23 cellular contexts compared by ENCODE assay signal in the genomic region with DNA sequence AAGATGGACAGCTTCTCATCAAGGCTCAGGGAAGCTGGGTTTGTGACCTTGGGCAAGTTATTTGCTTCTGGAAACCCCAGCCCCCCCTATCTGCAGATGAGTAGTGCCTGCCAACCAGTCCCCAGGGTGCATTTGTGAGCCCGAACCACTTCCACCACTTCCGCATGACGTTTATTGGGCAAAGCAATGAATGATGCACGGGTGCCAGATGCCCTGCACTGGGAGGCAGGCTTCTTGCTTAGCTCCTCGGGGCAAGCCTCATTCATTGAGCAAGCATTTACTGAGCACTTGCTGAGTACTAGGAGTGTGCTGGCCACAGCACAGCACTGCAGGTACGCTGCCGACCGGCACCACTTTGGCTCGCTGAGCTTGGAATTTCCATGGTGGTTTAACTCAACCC.
A peak's percentile ranks its signal among the peaks of the same experiment; 100 is the strongest.
DNase-seq lines count a peak whose midpoint lies in the region; ATAC-seq and TF ChIP-seq lines count a peak whose summit lies in the region.
"Had no signal": no experiment of that assay in that cellular context is flagged by ENCODE, and none has a peak within 500 bp of the region (broad histone marks: within the 10 kb centered on the region; RNA-seq: fewer than 3 reads in every experiment).

No MANE protein-coding gene starts in this region.

- H3K9me3 Mint-ChIP-seq in activated naive CD8-positive, alpha-beta T cell treated with anti-CD3 and anti-CD28 coated beads, Interleukin-2, amount 50 U/mL, for 24 hours: no peaks in the 10 kb centered on the region
- no peaks in the 10 kb centered on the region for H3K9me3 Mint-ChIP-seq in activated naive CD8-positive, alpha-beta T cell treated with anti-CD3 and anti-CD28 coated beads for 36 hours
- H3K9me3 Mint-ChIP-seq in stimulated activated effector memory CD8-positive, alpha-beta T cell treated with anti-CD3 and anti-CD28 coated beads, Interleukin-12 subunit alpha, Interleukin-12 subunit beta, amount 100 ng/mL, for 72 hours: no peaks in the 10 kb centered on the region
- H3K9me3 Mint-ChIP-seq: activated CD4-positive, alpha-beta T cell treated with anti-CD3 and anti-CD28 coated beads, Interleukin-2, amount 10 ng/mL, durations not matched to agents 24 days and 14 days had no signal

- no peaks in the 10 kb centered on the region for H3K4me1 Mint-ChIP-seq in activated naive CD8-positive, alpha-beta T cell treated with anti-CD3 and anti-CD28 coated beads, Interleukin-2, amount 50 U/mL, for 24 hours
- no peaks in the 10 kb centered on the region for H3K4me1 Mint-ChIP-seq in activated naive CD8-positive, alpha-beta T cell treated with anti-CD3 and anti-CD28 coated beads for 36 hours
- H3K4me1 Mint-ChIP-seq in stimulated activated effector memory CD8-positive, alpha-beta T cell treated with anti-CD3 and anti-CD28 coated beads, Interleukin-12 subunit alpha, Interleukin-12 subunit beta, amount 100 ng/mL, for 72 hours: no peaks in the 10 kb centered on the region
- H3K4me1 Mint-ChIP-seq: activated CD4-positive, alpha-beta T cell treated with anti-CD3 and anti-CD28 coated beads, Interleukin-2, amount 10 ng/mL, durations not matched to agents 24 days and 14 days had no signal

- H3K4me3 ChIP-seq in SK-N-MC: peak overlapping the region; percentile 75
- H3K4me3 ChIP-seq: ascending aorta, hepatocyte, lower lobe of right lung, pancreas, Peyer's patch, sigmoid colon, uterus had no signal

- no peaks in the 10 kb centered on the region for H3K36me3 ChIP-seq in SK-N-MC (ENCODE audit: insufficient read depth, low read length)
- H3K36me3 ChIP-seq: ascending aorta, lower lobe of right lung, pancreas, Peyer's patch, sigmoid colon, uterus had no signal

- H3K4me3 Mint-ChIP-seq in activated naive CD8-positive, alpha-beta T cell treated with anti-CD3 and anti-CD28 coated beads, Interleukin-2, amount 50 U/mL, for 24 hours: no peak overlapping the region
- H3K4me3 Mint-ChIP-seq in activated naive CD8-positive, alpha-beta T cell treated with anti-CD3 and anti-CD28 coated beads for 36 hours: no peak overlapping the region
- H3K4me3 Mint-ChIP-seq in stimulated activated effector memory CD8-positive, alpha-beta T cell treated with anti-CD3 and anti-CD28 coated beads, Interleukin-12 subunit alpha, Interleukin-12 subunit beta, amount 100 ng/mL, for 72 hours: no peak overlapping the region
- H3K4me3 Mint-ChIP-seq: activated CD4-positive, alpha-beta T cell treated with anti-CD3 and anti-CD28 coated beads, Interleukin-2, amount 10 ng/mL, durations not matched to agents 24 days and 14 days had no signal

- H3K9ac ChIP-seq in SK-N-MC (ENCODE audit: insufficient read length): no peak overlapping the region

- H3K27me3 Mint-ChIP-seq in activated naive CD8-positive, alpha-beta T cell treated with anti-CD3 and anti-CD28 coated beads, Interleukin-2, amount 50 U/mL, for 24 hours: peaks cover 19% of the 10 kb centered on the region
- peaks cover 15% of the 10 kb centered on the region for H3K27me3 Mint-ChIP-seq in activated naive CD8-positive, alpha-beta T cell treated with anti-CD3 and anti-CD28 coated beads for 36 hours

- ATAC-seq in activated naive CD8-positive, alpha-beta T cell treated with anti-CD3 and anti-CD28 coated beads, Interleukin-2, amount 50 U/mL, for 24 hours: peak; percentile 13
- peak; percentile 60 for ATAC-seq in stimulated activated effector memory CD8-positive, alpha-beta T cell treated with anti-CD3 and anti-CD28 coated beads, Interleukin-12 subunit alpha, Interleukin-12 subunit beta, amount 100 ng/mL, for 72 hours
- ATAC-seq in SK-N-SH treated with all-trans-retinoic acid at 6 μM for 48 hours: no peak
- ATAC-seq: HepG2, lower lobe of right lung, pancreas had no signal

- no peaks in the 10 kb centered on the region for H3K36me3 Mint-ChIP-seq in activated naive CD8-positive, alpha-beta T cell treated with anti-CD3 and anti-CD28 coated beads, Interleukin-2, amount 50 U/mL, for 24 hours (ENCODE audit: low read depth)
- H3K36me3 Mint-ChIP-seq in activated naive CD8-positive, alpha-beta T cell treated with anti-CD3 and anti-CD28 coated beads for 36 hours: no peaks in the 10 kb centered on the region
- no peaks in the 10 kb centered on the region for H3K36me3 Mint-ChIP-seq in stimulated activated effector memory CD8-positive, alpha-beta T cell treated with anti-CD3 and anti-CD28 coated beads, Interleukin-12 subunit alpha, Interleukin-12 subunit beta, amount 100 ng/mL, for 72 hours

- no peak overlapping the region for H3K27ac ChIP-seq in SK-N-MC
- H3K27ac ChIP-seq: ascending aorta, hepatocyte, lower lobe of right lung, pancreas, Peyer's patch, sigmoid colon, uterus had no signal

- H3K27ac Mint-ChIP-seq in activated naive CD8-positive, alpha-beta T cell treated with anti-CD3 and anti-CD28 coated beads, Interleukin-2, amount 50 U/mL, for 24 hours: no peak overlapping the region
- H3K27ac Mint-ChIP-seq in activated naive CD8-positive, alpha-beta T cell treated with anti-CD3 and anti-CD28 coated beads for 36 hours: no peak overlapping the region
- no peak overlapping the region for H3K27ac Mint-ChIP-seq in stimulated activated effector memory CD8-positive, alpha-beta T cell treated with anti-CD3 and anti-CD28 coated beads, Interleukin-12 subunit alpha, Interleukin-12 subunit beta, amount 100 ng/mL, for 72 hours
- H3K27ac Mint-ChIP-seq: activated CD4-positive, alpha-beta T cell treated with anti-CD3 and anti-CD28 coated beads, Interleukin-2, amount 10 ng/mL, durations not matched to agents 24 days and 14 days had no signal

- no peak for DNase-seq in activated naive CD8-positive, alpha-beta T cell treated with anti-CD3 and anti-CD28 coated beads, Interleukin-2, amount 50 U/mL, for 24 hours
- DNase-seq in activated naive CD8-positive, alpha-beta T cell treated with anti-CD3 and anti-CD28 coated beads for 36 hours: no peak
- DNase-seq in LHCN-M2 (ENCODE audit: low read depth) (peak; percentile 53), SK-N-MC (ENCODE audit: low read depth, low spot score) (no peak), NCI-H446 (lab: John Stamatoyannopoulos, UW) (no peak), NCI-H2227 (lab: John Stamatoyannopoulos, UW; ENCODE audit: unreplicated experiment) (no peak)
- DNase-seq in stimulated activated effector memory CD8-positive, alpha-beta T cell treated with anti-CD3 and anti-CD28 coated beads, Interleukin-12 subunit alpha, Interleukin-12 subunit beta, amount 100 ng/mL, for 72 hours (ENCODE audit: low spot score in 2 of 2): no peak
- DNase-seq: activated CD4-positive, alpha-beta T cell treated with anti-CD3 and anti-CD28 coated beads, Interleukin-2, amount 10 ng/mL, durations not matched to agents 24 days and 14 days; activated naive CD4-positive, alpha-beta T cell; GDM1; lower lobe of right lung; MM.1S; NCI-H2081; NCI-H748 treated with DMSO at 0.1 percent for 48 hours; pancreas; sigmoid colon; stimulated activated CD4-positive, alpha-beta T cell treated with anti-CD3 and anti-CD28 coated beads, Interleukin-1b, Interleukin-23, amount 100 ng/mL, for 48 hours; uterus had no signal

- no peaks in the 10 kb centered on the region for H3K9me3 ChIP-seq in SK-N-MC (ENCODE audit: low read depth, low read length)
- H3K9me3 ChIP-seq: ascending aorta, lower lobe of right lung, pancreas, Peyer's patch, sigmoid colon, uterus had no signal

TF ChIP-seq in SK-N-SH treated with all-trans-retinoic acid at 6 μM for 48 hours, 23 proteins besides CTCF, POLR2A, EP300 and RAD21:
- TF ChIP-seq TOX (CRISPR knock-in tag; IDR thresholded peaks at IDR 0.05; ENCODE audit: borderline replicate concordance): no peak
- TF ChIP-seq SNAI2 (CRISPR knock-in tag; IDR thresholded peaks at IDR 0.05): no peak
- TF ChIP-seq ESRRG (CRISPR knock-in tag; IDR thresholded peaks at IDR 0.05): no peak
TF ChIP-seq in SK-N-SH treated with all-trans-retinoic acid at 6 μM for 48 hours: peak in this region for 0.
